17 cellular contexts compared by ENCODE assay signal in genomic region chrX:134711135-134711941, GRCh38. TPM values are rescaled to one million over a fixed set of nuclear protein-coding genes. Genes with fewer than 3 reads are reported as not detected.
DNase-seq lines count a peak whose midpoint lies in the region; ATAC-seq and TF ChIP-seq lines count a peak whose summit lies in the region.
"Had no signal": no experiment of that assay in that cellular context is flagged by ENCODE, and none has a peak within 500 bp of the region (broad histone marks: within the 10 kb centered on the region; RNA-seq: fewer than 3 reads in every experiment).

No MANE protein-coding gene starts in this region.

- no peak overlapping the region for H2AK5ac ChIP-seq in mesendoderm (ENCODE audit: low read length)

- no peak for ATAC-seq in HG02798 (IDR thresholded peaks at IDR 0.05; ENCODE audit: poor library complexity, unreplicated experiment)
- ATAC-seq: CD8-positive, alpha-beta T cell; GM23338 had no signal

- no peak overlapping the region for H3K4me3 Mint-ChIP-seq in MCF 10A (ENCODE audit: unreplicated experiment)
- H3K4me3 Mint-ChIP-seq: CD8-positive, alpha-beta T cell; GM23338 had no signal

- no peaks in the 10 kb centered on the region for H3K36me3 Mint-ChIP-seq in MCF 10A (ENCODE audit: insufficient read depth, unreplicated experiment)
- H3K36me3 Mint-ChIP-seq: CD8-positive, alpha-beta T cell had no signal

- H3K4me1 Mint-ChIP-seq in MCF 10A (ENCODE audit: insufficient read depth, unreplicated experiment) = no peaks in the 10 kb centered on the region

- H3K18ac ChIP-seq in mesendoderm (ENCODE audit: low read length) = no peak overlapping the region

- H3K27ac ChIP-seq in breast epithelium = no peak overlapping the region
- no peak overlapping the region for H3K27ac ChIP-seq in OCI-LY3 (ENCODE audit: low read length)
- H3K27ac ChIP-seq in mesendoderm (ENCODE audit: low read depth, low read length) = no peak overlapping the region

- no TSS peak for BruUV-seq in MCF 10A (replicated peaks; lab: Mats Ljungman, UMichigan)

- H3K4ac ChIP-seq in mesendoderm (ENCODE audit: low read depth, low read length) = no peak overlapping the region

- DNase-seq in MCF 10A (ENCODE audit: unreplicated experiment) (no peak), breast epithelium (ENCODE audit: low spot score in 2 of 2) (no peak), fibroblast of the aortic adventitia (ENCODE audit: low read depth) (peak; percentile 38), SIG-M5 treated with dmso at 0.1 percent for 504 hours (lab: John Stamatoyannopoulos, UW; ENCODE audit: unreplicated experiment) (no peak), mesendoderm (no peak)
- DNase-seq: ACHN; CD8-positive, alpha-beta T cell; GF-D8; KG1; MG63; NCI-H1105; NCI-H187; NCI-H526; SIG-M5 had no signal

- H3K36me3 ChIP-seq in breast epithelium (no peaks in the 10 kb centered on the region), OCI-LY3 (replicated peaks; ENCODE audit: low read depth, low read length) (no peaks in the 10 kb centered on the region), mesendoderm (ENCODE audit: control insufficient read depth, insufficient read depth, low read length) (no peaks in the 10 kb centered on the region)
- H3K36me3 ChIP-seq: MG63 had no signal

- POLR2A ChIA-PET in MCF 10A (lab: Yijun Ruan, JAX) = no interaction called here

- H2BK15ac ChIP-seq in mesendoderm (replicated peaks; ENCODE audit: low read depth) = no peak overlapping the region

- H3K9me3 ChIP-seq in breast epithelium (no peaks in the 10 kb centered on the region), OCI-LY3 (ENCODE audit: insufficient read depth, low read length) (no peaks in the 10 kb centered on the region)
- H3K9me3 ChIP-seq: MG63 had no signal

- H3K27me3 ChIP-seq in breast epithelium = peaks cover 0 to 51% of the 10 kb centered on the region in 2 donors
- no peaks in the 10 kb centered on the region for H3K27me3 ChIP-seq in OCI-LY3 (ENCODE audit: low read depth, low read length)
- H3K27me3 ChIP-seq in mesendoderm (ENCODE audit: insufficient read depth, low read length, poor library complexity) = no peaks in the 10 kb centered on the region
- H3K27me3 ChIP-seq: MG63 had no signal

- H3K4me2 ChIP-seq in OCI-LY3 (ENCODE audit: low read length) = peak overlapping the region; percentile 71
- H3K4me2 ChIP-seq in mesendoderm (ENCODE audit: low read length) = no peak overlapping the region
- H3K4me2 ChIP-seq: GM23338 had no signal

- CTCF ChIA-PET in MCF 10A (lab: Yijun Ruan, JAX) = no interaction called here

- no peak overlapping the region for H2BK120ac ChIP-seq in mesendoderm (ENCODE audit: low read depth, low read length)

- H3K79me2 ChIP-seq in OCI-LY3 (ENCODE audit: low read length) (no peaks in the 10 kb centered on the region), mesendoderm (ENCODE audit: control insufficient read depth, insufficient read depth, low read length) (no peaks in the 10 kb centered on the region)

- H4K8ac ChIP-seq in mesendoderm (ENCODE audit: low read depth, low read length) = no peak overlapping the region

- no peak overlapping the region for H3K56ac ChIP-seq in mesendoderm (ENCODE audit: low read length)

- intact Hi-C loops in MCF 10A (cut with micrococcal nuclease) (no loop called here), breast epithelium (cut with DNase I; ENCODE audit: low total_unique reads) (no loop called here)

- WGBS in mesendoderm (ENCODE audit: extremely low coverage, insufficient coverage, low lambda C conversion rate) = no CpG with 5 or more reads among the region's 3 CpGs

- TF ChIP-seq CTCF in MCF 10A (IDR thresholded peaks at IDR 0.05; ENCODE audit: unreplicated experiment) = no peak
- no peak for TF ChIP-seq CTCF in breast epithelium (IDR thresholded peaks at IDR 0.05)
- no peak for TF ChIP-seq CTCF in OCI-LY3 (IDR thresholded peaks at IDR 0.05; ENCODE audit: low read depth, low read length)
- no peak for TF ChIP-seq CTCF in fibroblast of the aortic adventitia (IDR thresholded peaks at IDR 0.05; ENCODE audit: insufficient read depth, low read length)

- no peak overlapping the region for H2BK5ac ChIP-seq in mesendoderm (ENCODE audit: low read length)

- H3K9ac ChIP-seq in OCI-LY3 (ENCODE audit: low read length) (no peak overlapping the region), mesendoderm (ENCODE audit: low read length) (no peak overlapping the region)

- no peaks in the 10 kb centered on the region for H3K4me1 ChIP-seq in breast epithelium
- peaks cover 22% of the 10 kb centered on the region for H3K4me1 ChIP-seq in OCI-LY3 (ENCODE audit: low read length)
- no peaks in the 10 kb centered on the region for H3K4me1 ChIP-seq in mesendoderm (ENCODE audit: control insufficient read depth, low read depth, low read length)

- H3K23ac ChIP-seq in mesendoderm (ENCODE audit: low read length) = no peak overlapping the region

- H3K27me3 Mint-ChIP-seq in MCF 10A (ENCODE audit: insufficient read depth, unreplicated experiment) = no peaks in the 10 kb centered on the region

- H4K5ac ChIP-seq in mesendoderm (ENCODE audit: low read length) = no peak overlapping the region

- no peaks in the 10 kb centered on the region for H3K79me1 ChIP-seq in mesendoderm (ENCODE audit: low read length)

- peak overlapping the region; percentile 30 for H3K27ac Mint-ChIP-seq in MCF 10A (ENCODE audit: low read depth, unreplicated experiment)
- H3K27ac Mint-ChIP-seq: CD8-positive, alpha-beta T cell; GM23338 had no signal

- H2AFZ ChIP-seq in OCI-LY3 (ENCODE audit: low read depth, low read length) = no peak overlapping the region
- H2AFZ ChIP-seq: GM23338 had no signal

- TF ChIP-seq POLR2A in breast epithelium (IDR thresholded peaks at IDR 0.05) = no peak

- H3K9me3 Mint-ChIP-seq in MCF 10A (ENCODE audit: unreplicated experiment) = no peaks in the 10 kb centered on the region
- H3K9me3 Mint-ChIP-seq: CD8-positive, alpha-beta T cell; GM23338 had no signal

- no peaks in the 10 kb centered on the region for H4K20me1 ChIP-seq in OCI-LY3 (ENCODE audit: insufficient read depth, low read length)

- H3K4me3 ChIP-seq in breast epithelium (no peak overlapping the region), OCI-LY3 (ENCODE audit: low read length) (no peak overlapping the region), fibroblast of the aortic adventitia (ENCODE audit: low read depth, low read length) (no peak overlapping the region), mesendoderm (ENCODE audit: low read length) (no peak overlapping the region)
- H3K4me3 ChIP-seq: GM23338, MG63 had no signal

RNA-seq across cellular contexts. Expression of gene PLAC1, which starts 53.1 kb away (rescaled TPM):
- total RNA-seq in MCF 10A (2022) (0.83 and 0.91 TPM in 2 replicates), breast epithelium (not detected), fibroblast of the aortic adventitia (ENCODE audit: low replicate concordance) (0.09 TPM in 1 of 2 replicates, not detected in the other)
- polyA plus RNA-seq in mesendoderm (2013, experiment 1 of 2) = 0.56 TPM
- polyA plus RNA-seq in mesendoderm (2013, experiment 2 of 2) = 0.70 TPM
- total RNA-seq: CD8-positive, alpha-beta T cell had no signal
